8 cellular contexts compared by ENCODE assay signal in the genomic region with DNA sequence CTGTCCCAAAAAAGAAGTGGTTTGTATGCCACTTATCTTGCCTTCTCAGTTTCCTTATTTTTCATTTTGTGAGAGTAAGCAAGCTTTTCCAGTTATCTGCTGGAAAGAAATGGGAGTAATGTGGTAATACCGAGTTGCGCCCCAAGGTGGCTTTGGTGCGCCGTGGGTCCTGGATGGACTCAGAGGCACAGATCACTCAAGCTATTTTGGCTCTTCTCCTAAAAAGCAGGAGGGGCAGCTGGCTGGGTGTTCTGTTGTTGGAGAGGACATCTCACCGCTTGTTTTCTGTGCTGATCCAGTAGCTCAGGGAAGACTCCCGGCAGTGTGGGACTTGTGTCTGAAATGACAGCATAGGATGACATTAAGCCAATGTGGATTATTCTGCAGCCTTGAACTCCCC. TPM values are rescaled to one million over a fixed set of nuclear protein-coding genes. Genes with fewer than 3 reads are reported as not detected.
DNase-seq lines count a peak whose midpoint lies in the region; ATAC-seq, FAIRE-seq and TF ChIP-seq lines count a peak whose summit lies in the region.

No MANE protein-coding gene starts in this region.

- TF ChIP-seq CTCF in D721Med (IDR thresholded peaks at IDR 0.05; ENCODE audit: insufficient read depth, missing control alignments) (peak; percentile 32), fibroblast of villous mesenchyme (IDR thresholded peaks at IDR 0.05; ENCODE audit: insufficient read depth, low read depth, low read length) (peak; percentile 53)

- peaks cover 75% of the 10 kb centered on the region for H3K36me3 Mint-ChIP-seq in activated CD4-positive, alpha-beta T cell treated with anti-CD3 and anti-CD28 coated beads, Interleukin-2, amount 10 ng/mL, durations not matched to agents 7 days and 5 days (ENCODE audit: low read depth)

- no peak overlapping the region for H3K27ac Mint-ChIP-seq in activated CD4-positive, alpha-beta T cell treated with anti-CD3 and anti-CD28 coated beads, Interleukin-2, amount 10 ng/mL, durations not matched to agents 7 days and 5 days

- no peak overlapping the region for H3K4me3 ChIP-seq in fibroblast of villous mesenchyme (ENCODE audit: low read depth, low read length)

- no peak overlapping the region for H3K4me3 Mint-ChIP-seq in activated CD4-positive, alpha-beta T cell treated with anti-CD3 and anti-CD28 coated beads, Interleukin-2, amount 10 ng/mL, durations not matched to agents 7 days and 5 days

- H3K9me3 Mint-ChIP-seq in activated CD4-positive, alpha-beta T cell treated with anti-CD3 and anti-CD28 coated beads, Interleukin-2, amount 10 ng/mL, durations not matched to agents 7 days and 5 days = no peaks in the 10 kb centered on the region

- no peak for FAIRE-seq in D721Med (lab: Jason Lieb, UNC)

- TF ChIP-seq EP300 in Ishikawa (IDR thresholded peaks at IDR 0.05; ENCODE audit: borderline replicate concordance) = no peak

- H3K27me3 Mint-ChIP-seq in activated CD4-positive, alpha-beta T cell treated with anti-CD3 and anti-CD28 coated beads, Interleukin-2, amount 10 ng/mL, durations not matched to agents 7 days and 5 days = no peaks in the 10 kb centered on the region

- peaks cover 55% of the 10 kb centered on the region for H3K4me1 Mint-ChIP-seq in activated CD4-positive, alpha-beta T cell treated with anti-CD3 and anti-CD28 coated beads, Interleukin-2, amount 10 ng/mL, durations not matched to agents 7 days and 5 days

- TF ChIP-seq RAD21 in Ishikawa (IDR thresholded peaks at IDR 0.05; ENCODE audit: low read depth) = peak; percentile 31

- ATAC-seq in HG02623 (IDR thresholded peaks at IDR 0.05; ENCODE audit: unreplicated experiment) (no peak), GM18861 (IDR thresholded peaks at IDR 0.05; ENCODE audit: unreplicated experiment) (no peak)

- POLR2A ChIA-PET in activated CD4-positive, alpha-beta T cell treated with anti-CD3 and anti-CD28 coated beads, Interleukin-2, amount 10 ng/mL, durations not matched to agents 7 days and 5 days (lab: Charles Lee) = no interaction called here

- CTCF ChIA-PET in activated CD4-positive, alpha-beta T cell treated with anti-CD3 and anti-CD28 coated beads, Interleukin-2, amount 10 ng/mL, durations not matched to agents 7 days and 5 days (lab: Charles Lee) = interaction anchor here (0.6 to 1.7 kb wide), 9 partner anchors 8 to 44 kb away, joined by 3 to 20 read pairs (median 3); no protein-coding TSS in a partner anchor

- DNase-seq in D721Med (ENCODE audit: insufficient read length, low spot score) (no peak), fibroblast of villous mesenchyme (ENCODE audit: low read depth) (peak; percentile 30), retina (peak; percentile 36), NCI-H1092 treated with DMSO at 0.1 percent for 48 hours (lab: John Stamatoyannopoulos, UW) (no peak)
- peak; percentile 60 for DNase-seq in activated CD4-positive, alpha-beta T cell treated with anti-CD3 and anti-CD28 coated beads, Interleukin-2, amount 10 ng/mL, durations not matched to agents 7 days and 5 days

TF ChIP-seq in Ishikawa, 13 proteins besides CTCF, POLR2A, EP300 and RAD21:
- TF ChIP-seq, protein P1, sequence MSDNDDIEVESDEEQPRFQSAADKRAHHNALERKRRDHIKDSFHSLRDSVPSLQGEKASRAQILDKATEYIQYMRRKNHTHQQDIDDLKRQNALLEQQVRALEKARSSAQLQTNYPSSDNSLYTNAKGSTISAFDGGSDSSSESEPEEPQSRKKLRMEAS (IDR thresholded peaks at IDR 0.05) = no peak
- TF ChIP-seq TEAD4 (IDR thresholded peaks at IDR 0.05) (no peak), FOXM1 (IDR thresholded peaks at IDR 0.05; ENCODE audit: borderline replicate concordance, low read depth) (no peak), TAF1 (IDR thresholded peaks at IDR 0.05; ENCODE audit: low read depth) (no peak), CREB1 (IDR thresholded peaks at IDR 0.05; ENCODE audit: low read depth) (no peak), EGR1 (IDR thresholded peaks at IDR 0.05) (no peak), YY1 (IDR thresholded peaks at IDR 0.05; ENCODE audit: low read depth) (no peak), NFIC (IDR thresholded peaks at IDR 0.05) (no peak), USF1 (IDR thresholded peaks at IDR 0.05) (no peak), CEBPB (IDR thresholded peaks at IDR 0.05) (no peak), TCF12 (IDR thresholded peaks at IDR 0.05; ENCODE audit: low read depth) (no peak), ZBTB7A (IDR thresholded peaks at IDR 0.05; ENCODE audit: low read depth) (no peak)
- TF ChIP-seq, protein P2, sequence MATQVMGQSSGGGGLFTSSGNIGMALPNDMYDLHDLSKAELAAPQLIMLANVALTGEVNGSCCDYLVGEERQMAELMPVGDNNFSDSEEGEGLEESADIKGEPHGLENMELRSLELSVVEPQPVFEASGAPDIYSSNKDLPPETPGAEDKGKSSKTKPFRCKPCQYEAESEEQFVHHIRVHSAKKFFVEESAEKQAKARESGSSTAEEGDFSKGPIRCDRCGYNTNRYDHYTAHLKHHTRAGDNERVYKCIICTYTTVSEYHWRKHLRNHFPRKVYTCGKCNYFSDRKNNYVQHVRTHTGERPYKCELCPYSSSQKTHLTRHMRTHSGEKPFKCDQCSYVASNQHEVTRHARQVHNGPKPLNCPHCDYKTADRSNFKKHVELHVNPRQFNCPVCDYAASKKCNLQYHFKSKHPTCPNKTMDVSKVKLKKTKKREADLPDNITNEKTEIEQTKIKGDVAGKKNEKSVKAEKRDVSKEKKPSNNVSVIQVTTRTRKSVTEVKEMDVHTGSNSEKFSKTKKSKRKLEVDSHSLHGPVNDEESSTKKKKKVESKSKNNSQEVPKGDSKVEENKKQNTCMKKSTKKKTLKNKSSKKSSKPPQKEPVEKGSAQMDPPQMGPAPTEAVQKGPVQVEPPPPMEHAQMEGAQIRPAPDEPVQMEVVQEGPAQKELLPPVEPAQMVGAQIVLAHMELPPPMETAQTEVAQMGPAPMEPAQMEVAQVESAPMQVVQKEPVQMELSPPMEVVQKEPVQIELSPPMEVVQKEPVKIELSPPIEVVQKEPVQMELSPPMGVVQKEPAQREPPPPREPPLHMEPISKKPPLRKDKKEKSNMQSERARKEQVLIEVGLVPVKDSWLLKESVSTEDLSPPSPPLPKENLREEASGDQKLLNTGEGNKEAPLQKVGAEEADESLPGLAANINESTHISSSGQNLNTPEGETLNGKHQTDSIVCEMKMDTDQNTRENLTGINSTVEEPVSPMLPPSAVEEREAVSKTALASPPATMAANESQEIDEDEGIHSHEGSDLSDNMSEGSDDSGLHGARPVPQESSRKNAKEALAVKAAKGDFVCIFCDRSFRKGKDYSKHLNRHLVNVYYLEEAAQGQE (IDR thresholded peaks at IDR 0.05; ENCODE audit: low read depth) = no peak

RNA-seq across cellular contexts. Expression of gene PRKRIP1, which starts 16.4 kb away (rescaled TPM):
- 10 to 100 TPM; 26.2 to 31.9 TPM for total RNA-seq in activated CD4-positive, alpha-beta T cell treated with anti-CD3 and anti-CD28 coated beads, Interleukin-2, amount 10 ng/mL, durations not matched to agents 7 days and 5 days
- total RNA-seq in fibroblast of villous mesenchyme = 17.4 and 18.6 TPM in 2 replicates

RNA-seq across cellular contexts. Expression of gene ORAI2, which starts 20.8 kb away (rescaled TPM):
- 10 to 100 TPM; 61.2 to 63.7 TPM for total RNA-seq in activated CD4-positive, alpha-beta T cell treated with anti-CD3 and anti-CD28 coated beads, Interleukin-2, amount 10 ng/mL, durations not matched to agents 7 days and 5 days
- 40.6 and 49.9 TPM in 2 replicates for total RNA-seq in fibroblast of villous mesenchyme

RNA-seq across cellular contexts. Expression of gene ALKBH4, which starts 52.1 kb away (rescaled TPM):
- 10 to 100 TPM; 10.5 to 12.9 TPM for total RNA-seq in activated CD4-positive, alpha-beta T cell treated with anti-CD3 and anti-CD28 coated beads, Interleukin-2, amount 10 ng/mL, durations not matched to agents 7 days and 5 days
- total RNA-seq in fibroblast of villous mesenchyme = 10.8 and 19.6 TPM in 2 replicates

RNA-seq across cellular contexts. Expression of gene LRWD1, which starts 52.2 kb away (rescaled TPM):
- total RNA-seq in activated CD4-positive, alpha-beta T cell treated with anti-CD3 and anti-CD28 coated beads, Interleukin-2, amount 10 ng/mL, durations not matched to agents 7 days and 5 days = 10 to 100 TPM; 18.2 to 20.5 TPM
- total RNA-seq in fibroblast of villous mesenchyme = 22.9 and 37.7 TPM in 2 replicates

RNA-seq across cellular contexts. Expression of gene SPDYE6, which starts 56.3 kb away (rescaled TPM):
- not detected for total RNA-seq in activated CD4-positive, alpha-beta T cell treated with anti-CD3 and anti-CD28 coated beads, Interleukin-2, amount 10 ng/mL, durations not matched to agents 7 days and 5 days
- not detected in 2 replicates for total RNA-seq in fibroblast of villous mesenchyme

Comparison
In these comparisons a context has a peak if more than half of its experiments do, and no peak if none do; other contexts are left out.
1. DNase-seq: peak in activated CD4-positive, alpha-beta T cell treated with anti-CD3 and anti-CD28 coated beads, Interleukin-2, amount 10 ng/mL, durations not matched to agents 7 days and 5 days (single experiment), fibroblast of villous mesenchyme (single experiment) and retina (single experiment); none in D721Med (single experiment) and NCI-H1092 treated with DMSO at 0.1 percent for 48 hours (single experiment).